In genomic region chr16:19130852-19131808, GRCh38 we compare ENCODE assay signal across 8 cellular contexts. TPM values are rescaled to one million over a fixed set of nuclear protein-coding genes. Genes with fewer than 3 reads are reported as not detected.
DNase-seq lines count a peak whose midpoint lies in the region; TF ChIP-seq lines count a peak whose summit lies in the region.

No MANE protein-coding gene starts in this region.

- H3K36me3 ChIP-seq in trophoblast cell (ENCODE audit: control insufficient read depth in 1 of 2, insufficient read depth in 2 of 2, low read length in 2 of 2) = no peaks in the 10 kb centered on the region

- CTCF ChIA-PET in AG04450 (lab: Charles Lee) = interaction anchor here (1.1 kb wide), 1 partner anchor 45 kb away, joined by 3 read pairs; no protein-coding TSS in a partner anchor

- H2BK12ac ChIP-seq in trophoblast cell (ENCODE audit: low read length) = no peak overlapping the region

- TF ChIP-seq CTCF in AG04450 (IDR thresholded peaks at IDR 0.05; ENCODE audit: low read depth, low read length) = no peak
- TF ChIP-seq CTCF in foreskin fibroblast (IDR thresholded peaks at IDR 0.05; ENCODE audit: low read depth, low read length) = no peak

- peaks cover 8 to 13% of the 10 kb centered on the region in 2 experiments for H3K4me1 ChIP-seq in trophoblast cell (ENCODE audit: control insufficient read depth in 1 of 2, insufficient read depth in 2 of 2, low read length in 2 of 2)

- H4K8ac ChIP-seq in trophoblast cell (ENCODE audit: low read depth, low read length) = peak overlapping the region; percentile 64

- no peak overlapping the region for H4K91ac ChIP-seq in trophoblast cell (ENCODE audit: low read depth, low read length)

- H3K79me1 ChIP-seq in trophoblast cell (ENCODE audit: low read length) = no peaks in the 10 kb centered on the region

- H4K12ac ChIP-seq in trophoblast cell (ENCODE audit: low read depth, low read length) = no peak overlapping the region

- H3K9me3 ChIP-seq in AG04450 (ENCODE audit: control insufficient read depth, insufficient read depth, low read length) (peaks cover 4% of the 10 kb centered on the region; the same call in 1 of the 2 replicates), trophoblast cell (ENCODE audit: insufficient read depth, low read depth, low read length) (no peaks in the 10 kb centered on the region)

- H2AK5ac ChIP-seq in trophoblast cell (ENCODE audit: low read length) = no peak overlapping the region

- no peak overlapping the region; the same call in none of the 2 replicates for H3K4me3 ChIP-seq in AG04450 (ENCODE audit: low read depth, low read length)
- no peak overlapping the region for H3K4me3 ChIP-seq in foreskin fibroblast (ENCODE audit: low read depth in 1 of 2, low read length in 2 of 2)
- no peak overlapping the region for H3K4me3 ChIP-seq in trophoblast cell (ENCODE audit: low read depth, low read length)

- no peak overlapping the region for H3K4me2 ChIP-seq in trophoblast cell (ENCODE audit: low read length)

- no peak overlapping the region for H3K23ac ChIP-seq in trophoblast cell (ENCODE audit: low read length)

- DNase-seq in AG04450 (ENCODE audit: low read depth, low spot score) (peak; percentile 46), HT1080 (ENCODE audit: low read depth) (peak; percentile 95), UCSD-AML1 (lab: John Stamatoyannopoulos, UW; ENCODE audit: unreplicated experiment) (peak; percentile 47), foreskin fibroblast (peak; percentile 74 to 81), trophoblast cell (peak in 1 of 2 donors; percentile 15), NAMALWA (ENCODE audit: low spot score) (no peak), HT-29 (ENCODE audit: low spot score) (no peak), GOT3 (lab: John Stamatoyannopoulos, UW) (no peak)

- H3K9ac ChIP-seq in trophoblast cell (ENCODE audit: low read length) = no peak overlapping the region

- H3K79me2 ChIP-seq in trophoblast cell (ENCODE audit: control insufficient read depth, insufficient read depth, low read length, poor library complexity) = no peaks in the 10 kb centered on the region

- H3K18ac ChIP-seq in trophoblast cell (ENCODE audit: low read length) = no peak overlapping the region

- no peak overlapping the region for H2BK5ac ChIP-seq in trophoblast cell (ENCODE audit: low read depth, low read length, poor library complexity)

- H3K4ac ChIP-seq in trophoblast cell (ENCODE audit: low read depth, low read length) = no peak overlapping the region

- H3K27me3 ChIP-seq in AG04450 (ENCODE audit: control insufficient read depth, insufficient read depth, low read length) (no peaks in the 10 kb centered on the region), trophoblast cell (ENCODE audit: insufficient read depth, low read length) (no peaks in the 10 kb centered on the region)

- WGBS in trophoblast cell (ENCODE audit: extremely low coverage, insufficient coverage, insufficient read length) = no CpG with 5 or more reads among the region's 11 CpGs

- H2BK120ac ChIP-seq in trophoblast cell (ENCODE audit: insufficient read depth, low read length, poor library complexity) = no peak overlapping the region

- POLR2A ChIA-PET in AG04450 (lab: Yijun Ruan, JAX) = interaction anchor here (0.9 to 1.5 kb wide), 2 partner anchors 12 to 17 kb away, joined by 3 to 4 read pairs; no protein-coding TSS in a partner anchor

- H3K27ac ChIP-seq in AG04450 (ENCODE audit: low read depth, low read length) = peak overlapping the region; percentile 87
- no peak overlapping the region for H3K27ac ChIP-seq in trophoblast cell (ENCODE audit: low read depth, low read length)

- H3K14ac ChIP-seq in trophoblast cell (ENCODE audit: low read length) = no peak overlapping the region

- peak overlapping the region; percentile 52 for H2AFZ ChIP-seq in trophoblast cell (ENCODE audit: insufficient read depth, low read length, poor library complexity)

RNA-seq across cellular contexts. Expression of gene ITPRIPL2, which starts 17.4 kb away (rescaled TPM):
- 15.8 and 16.3 TPM in 2 replicates for polyA plus RNA-seq in AG04450 (2011; rRNA removed)
- 17.5 and 22.7 TPM in 2 replicates for polyA minus RNA-seq in AG04450 (2011; rRNA and poly(A)+ RNA removed)
- total RNA-seq in HT1080 (2014; rRNA removed; shearing (Covaris generic)) = 22.0 and 29.0 TPM in 2 replicates
- polyA plus RNA-seq in HT1080 (2015; cell fraction: cytosol; rRNA removed) = 17.0 and 19.3 TPM in 2 replicates
- polyA plus RNA-seq in HT1080 (2015; cell fraction: nucleus; rRNA removed) = 25.6 and 28.6 TPM in 2 replicates
- 12.7 and 13.3 TPM in 2 replicates for polyA plus RNA-seq in trophoblast cell (2013)
- 17.7 and 19.5 TPM in 2 replicates for total RNA-seq in HT-29 (2014; rRNA removed; shearing (Covaris generic))

RNA-seq across cellular contexts. Expression of gene SYT17, which starts 36.9 kb away (rescaled TPM):
- polyA plus RNA-seq in AG04450 (2011; rRNA removed) = 0.21 and 0.27 TPM in 2 replicates
- 0.87 TPM in 1 of 2 replicates, not detected in the other for polyA minus RNA-seq in AG04450 (2011; rRNA and poly(A)+ RNA removed)
- 1.0 and 1.4 TPM in 2 replicates for total RNA-seq in HT1080 (2014; rRNA removed; shearing (Covaris generic))
- 0.06 and 0.13 TPM in 2 replicates for polyA plus RNA-seq in HT1080 (2015; cell fraction: cytosol; rRNA removed)
- 0.14 and 0.27 TPM in 2 replicates for polyA plus RNA-seq in HT1080 (2015; cell fraction: nucleus; rRNA removed)
- 3.4 and 3.9 TPM in 2 replicates for polyA plus RNA-seq in trophoblast cell (2013)
- 0.38 and 0.57 TPM in 2 replicates for total RNA-seq in HT-29 (2014; rRNA removed; shearing (Covaris generic))

Comparison
In these comparisons a context has a peak if more than half of its experiments do, and no peak if none do; other contexts are left out.
1. DNase-seq: peak in AG04450 (single experiment), HT1080 (single experiment), UCSD-AML1 (single experiment) and foreskin fibroblast (2 of 2); none in NAMALWA (single experiment), HT-29 (single experiment) and GOT3 (single experiment).